Comparison of ENCODE assay signal across 9 cellular contexts in genomic region chr3:32902887-32903371, GRCh38. TPM values are rescaled to one million over a fixed set of nuclear protein-coding genes. Genes with fewer than 3 reads are reported as not detected.
DNase-seq lines count a peak whose midpoint lies in the region; ATAC-seq and TF ChIP-seq lines count a peak whose summit lies in the region.
"Not testable (repeated sequence)": the region's sequence is repeated elsewhere in the genome, so short reads cannot be mapped to it uniquely, and the experiment has no call there.
"Had no signal": no experiment of that assay in that cellular context is flagged by ENCODE, and none has a peak within 500 bp of the region (broad histone marks: within the 10 kb centered on the region; RNA-seq: fewer than 3 reads in every experiment).

No MANE protein-coding gene starts in this region.

- not testable (repeated sequence) for H3K9me3 Mint-ChIP-seq in immature natural killer cell; progenitor cell of endocrine pancreas (ENCODE audit: low read depth)

- H3K27me3 Mint-ChIP-seq in immature natural killer cell (ENCODE audit: low read depth in 3 of 3), result peaks cover 1 to 13% (median 6%) of the 10 kb centered on the region in 3 donors
- not testable (repeated sequence) for H3K27me3 Mint-ChIP-seq in progenitor cell of endocrine pancreas

- TF ChIP-seq CTCF in RWPE2 (IDR thresholded peaks at IDR 0.05; ENCODE audit: poor library complexity, severe bottlenecking) (peak; percentile 31), progenitor cell of endocrine pancreas (IDR thresholded peaks at IDR 0.05; ENCODE audit: unreplicated experiment) (peak; percentile 73)

- peak overlapping the region; percentile 16 for H3K4me3 ChIP-seq in RWPE2 (ENCODE audit: severe bottlenecking)

- not testable (repeated sequence) for H3K27ac Mint-ChIP-seq in immature natural killer cell
- peak overlapping the region; percentile 73 for H3K27ac Mint-ChIP-seq in progenitor cell of endocrine pancreas

- ATAC-seq in HG02981 (IDR thresholded peaks at IDR 0.05; ENCODE audit: unreplicated experiment) (peak; percentile 82), RWPE2 (ENCODE audit: low read depth) (peak; percentile 86)

- H3K27me3 ChIP-seq in RWPE2 (ENCODE audit: insufficient read depth, poor library complexity, severe bottlenecking), result not testable (repeated sequence)

- H3K27ac ChIP-seq in RWPE2 (ENCODE audit: poor library complexity, severe bottlenecking), result not testable (repeated sequence)

- H3K9me3 ChIP-seq in RWPE2 (ENCODE audit: severe bottlenecking), result not testable (repeated sequence)

- H3K4me1 ChIP-seq in RWPE2 (ENCODE audit: insufficient read depth, poor library complexity, severe bottlenecking), result not testable (repeated sequence)

- H3K4me1 Mint-ChIP-seq in immature natural killer cell, result peaks cover 8 to 11% of the 10 kb centered on the region in 2 donors
- not testable (repeated sequence) for H3K4me1 Mint-ChIP-seq in progenitor cell of endocrine pancreas (ENCODE audit: low read depth)

- not testable (repeated sequence) for H3K36me3 ChIP-seq in RWPE2 (ENCODE audit: low read depth)

- peak; percentile 90 for DNase-seq in ELF-1 (ENCODE audit: low read depth, low spot score)
- peak; percentile 70 for DNase-seq in RWPE2 (ENCODE audit: low spot score)
- peak; percentile 21 for DNase-seq in activated CD8-positive, alpha-beta memory T cell treated with anti-CD3 and anti-CD28 coated beads, Interleukin-2, amount 50 U/mL, for 4 hours
- DNase-seq in central memory CD4-positive, alpha-beta T cell, result peak; percentile 9
- DNase-seq in immature natural killer cell, result not testable (repeated sequence)
- DNase-seq in progenitor cell of endocrine pancreas (ENCODE audit: low spot score, unreplicated experiment), result peak; percentile 76
- DNase-seq in stimulated activated naive CD4-positive, alpha-beta T cell treated with Interleukin-2 at 50 U/mL for 16 hours (lab: John Stamatoyannopoulos, UW), result peak; percentile 22

- H3K4me3 Mint-ChIP-seq in immature natural killer cell, result peak overlapping the region in 3 of 5 donors; percentile 23 to 62 (median 49)
- H3K4me3 Mint-ChIP-seq in progenitor cell of endocrine pancreas (ENCODE audit: low read depth), result peak overlapping the region; percentile 75

- H3K36me3 Mint-ChIP-seq in immature natural killer cell; progenitor cell of endocrine pancreas (ENCODE audit: insufficient read depth): not testable (repeated sequence)

RNA-seq across cellular contexts. Expression of gene CCR4, which starts 48.5 kb away (rescaled TPM):
- polyA plus RNA-seq in immature natural killer cell, result under 1 TPM in 1 of 3 donors, not detected in 2; 0.08 TPM
- not detected in 2 replicates for total RNA-seq in progenitor cell of endocrine pancreas
- total RNA-seq: H4 had no signal
